Comparison of ENCODE assay signal across 8 cellular contexts in the genomic region with DNA sequence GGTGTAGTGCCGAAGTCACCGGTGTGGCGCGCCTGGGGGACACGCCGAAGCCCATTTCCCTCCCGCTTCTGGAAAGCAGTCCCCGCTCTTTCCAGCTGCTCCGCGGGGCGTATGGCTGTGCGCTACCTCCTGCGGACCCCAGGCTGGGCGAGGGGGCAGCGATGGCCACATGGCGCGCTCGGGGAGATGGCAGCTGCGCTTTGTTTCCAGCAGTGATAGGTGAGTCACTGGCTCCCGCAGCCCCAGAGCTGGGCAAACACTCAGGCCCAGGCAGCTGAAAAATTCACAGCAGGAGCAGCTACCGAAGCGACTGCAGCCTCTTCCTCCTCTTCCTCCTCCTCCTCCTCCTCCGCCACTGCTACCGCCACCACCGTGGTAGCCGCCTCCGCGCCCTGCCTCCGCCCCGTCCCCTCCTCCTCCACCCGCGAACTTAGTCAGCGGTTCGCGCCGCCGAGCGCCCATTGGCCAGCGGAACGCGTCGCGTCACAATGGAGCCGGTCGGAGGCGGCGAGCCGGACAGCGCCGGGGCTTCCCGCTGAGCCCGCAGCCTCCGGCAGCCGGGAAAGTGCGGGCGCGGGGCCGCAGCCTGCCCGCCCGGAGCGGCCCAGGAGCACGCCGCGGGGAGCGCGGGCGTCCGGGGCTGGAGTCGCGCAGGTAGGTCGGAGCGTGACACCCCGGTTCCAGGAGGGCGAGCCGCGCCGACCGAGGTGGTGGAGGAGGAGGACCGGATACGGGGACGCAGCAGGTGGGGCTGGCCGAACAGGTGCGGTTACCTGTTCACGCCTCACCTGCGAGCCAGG. TPM values are rescaled to one million over a fixed set of nuclear protein-coding genes. Genes with fewer than 3 reads are reported as not detected.
DNase-seq lines count a peak whose midpoint lies in the region; ATAC-seq and TF ChIP-seq lines count a peak whose summit lies in the region.

A gene (plus strand): TSS at position 461 of the 800 bp plus-strand sequence. CDS start 57,822 bp downstream, outside the sequence.

- H3K4me1 ChIP-seq in GM23338 (ENCODE audit: insufficient read depth) (peaks cover 31% of the 10 kb centered on the region), gastroesophageal sphincter (peaks cover 0 to 31% (median 4%) of the 10 kb centered on the region in 3 donors), neutrophil (ENCODE audit: control insufficient read depth in 1 of 2, insufficient read depth in 1 of 2, low read depth in 1 of 2, low read length in 1 of 2) (peaks cover 7 to 16% of the 10 kb centered on the region in 2 experiments)

- H3K4me1 Mint-ChIP-seq in GM23338: peaks cover 26% of the 10 kb centered on the region
- peaks cover 34% of the 10 kb centered on the region for H3K4me1 Mint-ChIP-seq in activated naive CD4-positive, alpha-beta T cell treated with anti-CD3 and anti-CD28 coated beads for 36 hours (ENCODE audit: low read depth)

- peaks cover 11% of the 10 kb centered on the region; the same call in 2 of the 3 replicates for H3K9me3 Mint-ChIP-seq in GM23338
- H3K9me3 Mint-ChIP-seq in activated naive CD4-positive, alpha-beta T cell treated with anti-CD3 and anti-CD28 coated beads for 36 hours: peaks cover 5% of the 10 kb centered on the region

- TF ChIP-seq CTCF in GM23338 (conservative IDR thresholded peaks at IDR 0.05; ENCODE audit: low read depth in 2 of 2): no peak
- no peak for TF ChIP-seq CTCF in gastroesophageal sphincter (IDR thresholded peaks at IDR 0.05)
- peak; percentile 21 for TF ChIP-seq CTCF in neutrophil (IDR thresholded peaks at IDR 0.05)

- intact Hi-C loops in activated naive CD4-positive, alpha-beta T cell treated with anti-CD3 and anti-CD28 coated beads for 36 hours (cut with micrococcal nuclease): loop anchor here (1.0 to 5.0 kb wide), 12 partner anchors 21 to 540 kb away; a partner anchor contains a TSS

- H2AFZ ChIP-seq in GM23338: peak within 1 kb of the TSS; percentile 19; the same call in 1 of the 2 replicates

- no peaks in the 10 kb centered on the region for H3K9me3 ChIP-seq in gastroesophageal sphincter
- no peaks in the 10 kb centered on the region for H3K9me3 ChIP-seq in neutrophil

- CTCF ChIA-PET in activated naive CD4-positive, alpha-beta T cell treated with anti-CD3 and anti-CD28 coated beads for 36 hours (lab: Charles Lee): interaction anchor here (0.9 to 1.0 kb wide), 2 partner anchors 85 to 103 kb away, joined by 3 to 6 read pairs; no protein-coding TSS in a partner anchor

- TF ChIP-seq EP300 in gastroesophageal sphincter (IDR thresholded peaks at IDR 0.05): no peak

- H3F3A ChIP-seq in GM23338 (replicated peaks; ENCODE audit: low read depth): 0 out of 2 replicates have a peak, but pooled peaks cover 8% of the 10 kb centered on the region

- no peaks in the 10 kb centered on the region for H3K36me3 ChIP-seq in GM23338 (ENCODE audit: insufficient read depth)
- no peaks in the 10 kb centered on the region for H3K36me3 ChIP-seq in gastroesophageal sphincter
- H3K36me3 ChIP-seq in neutrophil: no peaks in the 10 kb centered on the region

- H3K27ac ChIP-seq in GM23338 (ENCODE audit: low read depth) (peak within 1 kb of the TSS; percentile 93), gastroesophageal sphincter (peak within 1 kb of the TSS; percentile 32 to 95 (median 88)), neutrophil (peak within 1 kb of the TSS; percentile 77), substantia nigra (ENCODE audit: low read depth, low read length, poor library complexity, severe bottlenecking) (peak within 1 kb of the TSS; percentile 82)

- peak; percentile 87 for ATAC-seq in GM23338
- ATAC-seq in gastroesophageal sphincter: peak; percentile 98

- H3K9me2 ChIP-seq in GM23338 (ENCODE audit: insufficient read depth): no peaks in the 10 kb centered on the region

- H3K36me3 Mint-ChIP-seq in GM23338 (ENCODE audit: low read depth): peaks cover 13% of the 10 kb centered on the region
- H3K36me3 Mint-ChIP-seq in activated naive CD4-positive, alpha-beta T cell treated with anti-CD3 and anti-CD28 coated beads for 36 hours (ENCODE audit: low read depth): peaks cover 19% of the 10 kb centered on the region

- peak within 1 kb of the TSS; percentile 87; the same call in 2 of the 3 replicates for H3K4me3 Mint-ChIP-seq in GM23338
- no peak within 1 kb of the TSS for H3K4me3 Mint-ChIP-seq in activated naive CD4-positive, alpha-beta T cell treated with anti-CD3 and anti-CD28 coated beads for 36 hours

- DNase-seq in ELF-1 (ENCODE audit: low read depth, low spot score) (peak; percentile 85), GM23338 (ENCODE audit: low spot score) (peak; percentile 91), LHCN-M2 (ENCODE audit: low read depth) (peak; percentile 71), SK-N-DZ (ENCODE audit: low spot score) (peak; percentile 84), substantia nigra (lab: John Stamatoyannopoulos, UW) (peak; percentile 47 to 95 (median 89))
- DNase-seq in activated naive CD4-positive, alpha-beta T cell treated with anti-CD3 and anti-CD28 coated beads for 36 hours: peak; percentile 93

- H3K4me3 ChIP-seq in GM23338 (peak within 1 kb of the TSS; percentile 71), gastroesophageal sphincter (peak within 1 kb of the TSS; percentile 78 to 96), neutrophil (ENCODE audit: low read depth in 1 of 2, low read length in 1 of 2) (peak within 1 kb of the TSS; percentile 85 to 89)

- peak; percentile 52 to 57 for TF ChIP-seq POLR2A in gastroesophageal sphincter (IDR thresholded peaks at IDR 0.05)

- H3K27me3 Mint-ChIP-seq in GM23338 (ENCODE audit: insufficient read depth, low read depth, poor library complexity): peaks cover 10% of the 10 kb centered on the region
- no peaks in the 10 kb centered on the region for H3K27me3 Mint-ChIP-seq in activated naive CD4-positive, alpha-beta T cell treated with anti-CD3 and anti-CD28 coated beads for 36 hours (ENCODE audit: low read depth)

- H3K27me3 ChIP-seq in GM23338 (ENCODE audit: insufficient read depth) (no peaks in the 10 kb centered on the region), gastroesophageal sphincter (no peaks in the 10 kb centered on the region), neutrophil (peaks cover 13% of the 10 kb centered on the region)

- 0% methylated on average over 6 of the region's 85 CpGs; no CpG with 5 or more reads in 1 of the 2 donors for WGBS in gastroesophageal sphincter (ENCODE audit: low coverage in 1 of 2), 2 donors

- H3K27ac Mint-ChIP-seq in GM23338: peak within 1 kb of the TSS; percentile 92
- no peak within 1 kb of the TSS for H3K27ac Mint-ChIP-seq in activated naive CD4-positive, alpha-beta T cell treated with anti-CD3 and anti-CD28 coated beads for 36 hours

- H3K4me2 ChIP-seq in GM23338: peak within 1 kb of the TSS; percentile 77

- H3K79me2 ChIP-seq in GM23338 (replicated peaks; ENCODE audit: insufficient read depth): peaks cover 41% of the 10 kb centered on the region

- H4K20me1 ChIP-seq in GM23338 (replicated peaks; ENCODE audit: insufficient read depth): peaks cover 11% of the 10 kb centered on the region; the same call in 1 of the 2 replicates

TF ChIP-seq in GM23338, 12 proteins besides CTCF, POLR2A, EP300 and RAD21:
- TF ChIP-seq CREB1 (CRISPR knock-in tag; IDR thresholded peaks at IDR 0.05; ENCODE audit: low read depth) (peak; percentile 85), POLR2AphosphoS5 (IDR thresholded peaks at IDR 0.05; ENCODE audit: low read depth) (peak; percentile 68)
- TF ChIP-seq, protein P1, sequence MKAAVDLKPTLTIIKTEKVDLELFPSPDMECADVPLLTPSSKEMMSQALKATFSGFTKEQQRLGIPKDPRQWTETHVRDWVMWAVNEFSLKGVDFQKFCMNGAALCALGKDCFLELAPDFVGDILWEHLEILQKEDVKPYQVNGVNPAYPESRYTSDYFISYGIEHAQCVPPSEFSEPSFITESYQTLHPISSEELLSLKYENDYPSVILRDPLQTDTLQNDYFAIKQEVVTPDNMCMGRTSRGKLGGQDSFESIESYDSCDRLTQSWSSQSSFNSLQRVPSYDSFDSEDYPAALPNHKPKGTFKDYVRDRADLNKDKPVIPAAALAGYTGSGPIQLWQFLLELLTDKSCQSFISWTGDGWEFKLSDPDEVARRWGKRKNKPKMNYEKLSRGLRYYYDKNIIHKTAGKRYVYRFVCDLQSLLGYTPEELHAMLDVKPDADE (IDR thresholded peaks at IDR 0.05): no peak

RNA-seq across cellular contexts. Expression of the gene that starts here (rescaled TPM):
- total RNA-seq in GM23338 (2014; rRNA removed; shearing (Covaris generic)): 26.5 and 37.6 TPM in 2 replicates
- polyA plus RNA-seq in GM23338 (2016; fragmentation: Nextera tagmentation; extraction: Ambion mirVana): 7.5 and 9.0 TPM in 2 replicates
- total RNA-seq in LHCN-M2 (2014; rRNA removed) (5.7 and 6.0 TPM in 2 replicates), gastroesophageal sphincter (1 to 10 TPM; 3.5 to 6.9 (median 5.0) TPM)
- polyA plus RNA-seq in LHCN-M2 (2012): 0.62 TPM
- polyA plus RNA-seq in SK-N-DZ (2014; cell fraction: cytosol; rRNA removed): 11.2 and 16.4 TPM in 2 replicates
- 4.1 and 4.6 TPM in 2 replicates for polyA plus RNA-seq in SK-N-DZ (2014; cell fraction: nucleus; rRNA removed)
- 10 to 100 TPM; 18.0 to 20.4 TPM for total RNA-seq in activated naive CD4-positive, alpha-beta T cell treated with anti-CD3 and anti-CD28 coated beads for 36 hours

Comparison
In these comparisons a context has a peak if more than half of its experiments do, and no peak if none do; other contexts are left out.
1. Peak in every context shown above with its lines: DNase-seq, ATAC-seq, H3K4me3 ChIP-seq and H3K27ac ChIP-seq.